ENCODE assay signal across 8 cellular contexts in genomic region chr6:124963416-124964083, GRCh38. TPM values are rescaled to one million over a fixed set of nuclear protein-coding genes. Genes with fewer than 3 reads are reported as not detected.
DNase-seq lines count a peak whose midpoint lies in the region; ATAC-seq and TF ChIP-seq lines count a peak whose summit lies in the region.

No MANE protein-coding gene starts in this region.

- no peaks in the 10 kb centered on the region for H3K9me2 ChIP-seq in HCT116 (ENCODE audit: insufficient read depth)

- BruUV-seq in A673 (replicated peaks; lab: Mats Ljungman, UMichigan) (TSS peak; percentile 31), HCT116 (replicated peaks; lab: Mats Ljungman, UMichigan) (TSS peak; percentile 39)

- no peak overlapping the region for H2AFZ ChIP-seq in HCT116 (ENCODE audit: low read depth, low read length, poor library complexity, severe bottlenecking)

- TF ChIP-seq CTCF in A673 (conservative IDR thresholded peaks at IDR 0.05; ENCODE audit: low read depth, low read length) (no peak), HCT116 (IDR thresholded peaks at IDR 0.05 in 2 of 3, conservative IDR thresholded peaks at IDR 0.05 in 1 of 3; ENCODE audit: borderline replicate concordance in 1 of 3, insufficient read depth in 1 of 3, low read depth in 2 of 3, low read length in 2 of 3) (no peak)

- H3K79me2 ChIP-seq in HCT116 (ENCODE audit: insufficient read depth, low read length) = peaks cover 52% of the 10 kb centered on the region

- TF ChIP-seq RAD21 in HCT116 (IDR thresholded peaks at IDR 0.05; ENCODE audit: low read depth) = no peak

- intact Hi-C loops in A673 (cut with micrococcal nuclease; ENCODE audit: unreplicated experiment) = loop anchor here (5.0 to 10.0 kb wide), 2 partner anchors 139 to 341 kb away; partner anchors contain the start of gene HDDC2
- intact Hi-C loops in HCT116 (cut with micrococcal nuclease) = loop anchor here (10.0 kb wide), 1 partner anchor 141 kb away; no protein-coding TSS in a partner anchor

- H4K20me1 ChIP-seq in HCT116 (ENCODE audit: insufficient read depth) = no peaks in the 10 kb centered on the region

- peak; percentile 36 for DNase-seq in A673 (ENCODE audit: low spot score)
- DNase-seq in HCT116 (ENCODE audit: low read depth, low spot score) = no peak
- DNase-seq in astrocyte of the hippocampus (ENCODE audit: low read depth, low spot score) = peak; percentile 61
- no peak for DNase-seq in skeletal muscle cell (ENCODE audit: low read depth)
- DNase-seq in AG08395 (ENCODE audit: low spot score) = no peak
- no peak for DNase-seq in HUDEP-2 (lab: John Stamatoyannopoulos, UW; ENCODE audit: unreplicated experiment in 76 of 76)

- peak overlapping the region; percentile 83 for H3K4me3 ChIP-seq in A673 (ENCODE audit: low read depth, low read length, poor library complexity, severe bottlenecking)
- H3K4me3 ChIP-seq in HCT116 (replicated peaks in 1 of 2; ENCODE audit: low read depth in 1 of 2, low read length in 2 of 2) = peak overlapping the region; percentile 66 to 71
- peak overlapping the region; percentile 86 for H3K4me3 ChIP-seq in iPS-18c (ENCODE audit: insufficient read depth, low read depth, low read length)
- peak overlapping the region; percentile 86 for H3K4me3 ChIP-seq in skeletal muscle cell (ENCODE audit: low read depth, low read length)

- RAD21 ChIA-PET in HCT116 (lab: Charles Lee; ENCODE audit: low non-redundant PET in 1 of 2, low total read pairs in 2 of 2, uncharacterized antibody in 2 of 2, unreplicated experiment in 2 of 2) = interaction anchor here in 1 of 2 experiments (0.8 kb wide), 1 partner anchor 151 kb away, joined by 3 read pairs; no protein-coding TSS in a partner anchor

- ATAC-seq in HCT116 (no peak), GM19452 (IDR thresholded peaks at IDR 0.05; ENCODE audit: unreplicated experiment) (no peak)

- H3K27me3 ChIP-seq in A673 (replicated peaks; ENCODE audit: insufficient read depth, low read depth, low read length, poor library complexity) (no peaks in the 10 kb centered on the region), HCT116 (ENCODE audit: insufficient read depth, low read length) (no peaks in the 10 kb centered on the region)

- H3K36me3 ChIP-seq in A673 (ENCODE audit: insufficient read depth, low read length, poor library complexity, severe bottlenecking) (no peaks in the 10 kb centered on the region), HCT116 (ENCODE audit: control insufficient read depth in 1 of 2, insufficient read depth in 2 of 2, low read length in 2 of 2) (peaks cover 0 to 3% of the 10 kb centered on the region in 2 experiments; a peak in 1 of 4 replicates)

- H3K9ac ChIP-seq in HCT116 (ENCODE audit: low read length) = peak overlapping the region; percentile 74

- POLR2A ChIA-PET in A673 (lab: Charles Lee; ENCODE audit: low non-redundant PET) (no interaction called here), HCT116 (lab: Charles Lee) (interaction anchor here (0.6 kb wide), 1 partner anchor 28 kb away, joined by 3 read pairs; no protein-coding TSS in a partner anchor)

- H3K4me1 ChIP-seq in A673 (ENCODE audit: insufficient read depth, low read length, poor library complexity, severe bottlenecking) = peaks cover 54% of the 10 kb centered on the region
- peaks cover 34 to 62% of the 10 kb centered on the region in 2 experiments for H3K4me1 ChIP-seq in HCT116 (ENCODE audit: control insufficient read depth in 1 of 2, insufficient read depth in 2 of 2, low read length in 2 of 2)

- CTCF ChIA-PET in A673 (lab: Charles Lee) = interaction anchor here (0.9 kb wide), 2 partner anchors 23 to 93 kb away, joined by 3 read pairs; no protein-coding TSS in a partner anchor
- CTCF ChIA-PET in HCT116 (lab: Charles Lee) = interaction anchor here (1.1 kb wide), 1 partner anchor 151 kb away, joined by 5 read pairs; no protein-coding TSS in a partner anchor

- H3K27ac ChIP-seq in A673 (ENCODE audit: low read depth, low read length, poor library complexity, severe bottlenecking) (peak overlapping the region; percentile 92), HCT116 (ENCODE audit: low read depth, low read length) (peak overlapping the region; percentile 85)

- no peak for TF ChIP-seq POLR2A in HCT116 (IDR thresholded peaks at IDR 0.05; ENCODE audit: borderline replicate concordance, extremely low read depth, insufficient read depth, insufficient read length)

- H3K9me3 ChIP-seq in A673 (ENCODE audit: low read depth, low read length, poor library complexity, severe bottlenecking) (no peaks in the 10 kb centered on the region), HCT116 (ENCODE audit: control insufficient read depth in 1 of 2, insufficient read depth in 1 of 2, low read depth in 1 of 2, low read length in 2 of 2) (no peaks in the 10 kb centered on the region), iPS-18c (ENCODE audit: control insufficient read depth, insufficient read depth, low read length) (no peaks in the 10 kb centered on the region)

- peak overlapping the region; percentile 93 for H3K4me2 ChIP-seq in HCT116 (ENCODE audit: low read length)

TF ChIP-seq in HCT116, 20 proteins besides CTCF, POLR2A, EP300 and RAD21:
- no peak for TF ChIP-seq EZH2 (IDR thresholded peaks at IDR 0.05)
- peak; percentile 48; the same call in 1 of the 2 replicates for TF ChIP-seq MAX (IDR thresholded peaks at IDR 0.05)
TF ChIP-seq in HCT116: peak in this region for 1.

RNA-seq across cellular contexts. Expression of gene RNF217, which starts 1.3 kb away (rescaled TPM):
- total RNA-seq in A673 (2021) (18.9 and 20.6 TPM in 2 replicates), HCT116 (2021; ENCODE audit: unreplicated experiment) (20.4 TPM)
- 7.2 and 7.9 TPM in 2 replicates for polyA plus RNA-seq in HCT116 (2012)

Comparison
In these comparisons a context has a peak if more than half of its experiments do, and no peak if none do; other contexts are left out.
1. DNase-seq: peak in A673 (single experiment) and astrocyte of the hippocampus (single experiment); none in HCT116 (single experiment), skeletal muscle cell (single experiment), AG08395 (single experiment) and HUDEP-2 (0 of 76).
2. Peak in every context shown above with its lines, with median percentiles within 50 percentile points of each other: H3K4me3 ChIP-seq.